17 cellular contexts compared by ENCODE assay signal in genomic region chr16:2586241-2586640, GRCh38. TPM values are rescaled to one million over a fixed set of nuclear protein-coding genes. Genes with fewer than 3 reads are reported as not detected.
DNase-seq lines count a peak whose midpoint lies in the region; ATAC-seq, FAIRE-seq and TF ChIP-seq lines count a peak whose summit lies in the region.
"Had no signal": no experiment of that assay in that cellular context is flagged by ENCODE, and none has a peak within 500 bp of the region (broad histone marks: within the 10 kb centered on the region; RNA-seq: fewer than 3 reads in every experiment).

No MANE protein-coding gene starts in this region.

- H3K9me3 ChIP-seq in CD4-positive, alpha-beta T cell (ENCODE audit: control insufficient read depth, low read length), result no peaks in the 10 kb centered on the region
- no peaks in the 10 kb centered on the region for H3K9me3 ChIP-seq in mesenchymal stem cell (ENCODE audit: control insufficient read depth, low read length)

- H3K4me2 ChIP-seq in mesenchymal stem cell (ENCODE audit: low read length, poor library complexity, severe bottlenecking), result no peak overlapping the region
- H3K4me2 ChIP-seq: PC-9, smooth muscle cell had no signal

- no peak overlapping the region for H3K14ac ChIP-seq in mesenchymal stem cell (ENCODE audit: low read length in 2 of 2)

- H3K4me3 ChIP-seq in bronchial epithelial cell (ENCODE audit: low read depth, low read length) (no peak overlapping the region), mesenchymal stem cell (ENCODE audit: insufficient read depth in 1 of 2, low read depth in 1 of 2, low read length in 2 of 2) (no peak overlapping the region)
- H3K4me3 ChIP-seq: PC-9, smooth muscle cell had no signal

- no peak overlapping the region for H2AFZ ChIP-seq in mesenchymal stem cell (ENCODE audit: low read depth, low read length)
- H2AFZ ChIP-seq: PC-9 had no signal

- H3K36me3 Mint-ChIP-seq in CD4-positive, alpha-beta T cell (ENCODE audit: low read depth), result peaks cover 56% of the 10 kb centered on the region

- H3K27ac Mint-ChIP-seq in CD4-positive, alpha-beta T cell, result no peak overlapping the region
- H3K27ac Mint-ChIP-seq: naive B cell; T-helper 2 cell treated with Interferon-gamma antibody and Interleukin-4, amounts not matched to agents 5 μg/mL and 100 μg/mL, for 36 hours had no signal

- intact Hi-C loops in CD4-positive, alpha-beta T cell (cut with DNase I, micrococcal nuclease), result no loop called here

- H3K4ac ChIP-seq in mesenchymal stem cell (ENCODE audit: low read depth in 1 of 2, low read length in 2 of 2), result no peak overlapping the region

- H2AK5ac ChIP-seq in mesenchymal stem cell (ENCODE audit: low read length, severe bottlenecking), result no peak overlapping the region

- no peaks in the 10 kb centered on the region for H3K4me1 ChIP-seq in mesenchymal stem cell (ENCODE audit: control insufficient read depth, insufficient read depth, low read depth, low read length)

- H2BK120ac ChIP-seq in mesenchymal stem cell (ENCODE audit: low read depth, low read length), result no peak overlapping the region

- WGBS in mesenchymal stem cell, result 81% methylated on average over 12 of the region's 12 CpGs

- no peak for DNase-seq in CD4-positive, alpha-beta T cell
- DNase-seq in GM13977 (ENCODE audit: low spot score) (no peak), bronchial epithelial cell (ENCODE audit: low read depth) (no peak), mesenchymal stem cell (no peak), NCI-H69 (lab: John Stamatoyannopoulos, UW) (no peak), NCI-H2029 treated with DMSO at 0.1 percent for 48 hours (lab: John Stamatoyannopoulos, UW) (no peak), superior temporal gyrus (ENCODE audit: extremely low spot score) (no peak)
- DNase-seq: activated CD8-positive, alpha-beta memory T cell treated with anti-CD3 and anti-CD28 coated beads, Interleukin-2, amount 50 U/mL, for 4 hours; KBM-7; naive B cell; NCI-H2107; PC-9 had no signal

- no peak overlapping the region for H2BK5ac ChIP-seq in mesenchymal stem cell (ENCODE audit: low read depth, low read length, poor library complexity, severe bottlenecking)

- peak; percentile 37 for ATAC-seq in CD4-positive, alpha-beta T cell (ENCODE audit: poor library complexity)
- ATAC-seq in GM21825 (IDR thresholded peaks at IDR 0.05; ENCODE audit: unreplicated experiment), result no peak

- peaks cover 44% of the 10 kb centered on the region for H3K79me1 ChIP-seq in mesenchymal stem cell (replicated peaks; ENCODE audit: low read length, poor library complexity, severe bottlenecking)

- CTCF ChIA-PET in CD4-positive, alpha-beta T cell (lab: Charles Lee), result no interaction called here

- H3K27ac ChIP-seq in CD4-positive, alpha-beta T cell (ENCODE audit: low read depth, low read length), result no peak overlapping the region
- H3K27ac ChIP-seq in mesenchymal stem cell (ENCODE audit: low read length, poor library complexity, severe bottlenecking), result no peak overlapping the region
- H3K27ac ChIP-seq: PC-9 had no signal

- H3K27me3 ChIP-seq in CD4-positive, alpha-beta T cell (ENCODE audit: control insufficient read depth, insufficient read depth, low read length), result no peaks in the 10 kb centered on the region
- H3K27me3 ChIP-seq in bronchial epithelial cell (ENCODE audit: control insufficient read depth, insufficient read depth, low read length), result no peaks in the 10 kb centered on the region
- H3K27me3 ChIP-seq in mesenchymal stem cell (ENCODE audit: control insufficient read depth in 1 of 2, insufficient read depth in 1 of 2, low read length in 2 of 2), result no peaks in the 10 kb centered on the region

- H3K36me3 ChIP-seq in bronchial epithelial cell (ENCODE audit: control insufficient read depth, insufficient read depth, low read length), result peaks cover 27% of the 10 kb centered on the region
- H3K36me3 ChIP-seq in mesenchymal stem cell (ENCODE audit: control insufficient read depth in 1 of 2, insufficient read depth in 2 of 2, low read depth in 1 of 2, low read length in 2 of 2), result peaks cover 49 to 55% of the 10 kb centered on the region in 2 experiments

- in situ Hi-C loops in GM13977 (cut with MboI; ENCODE audit: low pct_unique_long_range_greater_than_20kb, low sequenced_read_pairs, unreplicated experiment), result no loop called here

- TF ChIP-seq CTCF in CD4-positive, alpha-beta T cell (IDR thresholded peaks at IDR 0.05), result no peak
- TF ChIP-seq CTCF in GM13977 (IDR thresholded peaks at IDR 0.05; ENCODE audit: extremely low read depth, insufficient read depth, missing control alignments) (peak; percentile 27), bronchial epithelial cell (IDR thresholded peaks at IDR 0.05; ENCODE audit: insufficient read depth, low read length, severe bottlenecking) (peak; percentile 10)

- H3K4me1 Mint-ChIP-seq in CD4-positive, alpha-beta T cell (ENCODE audit: low read depth), result no peaks in the 10 kb centered on the region

- H3K23ac ChIP-seq in mesenchymal stem cell (ENCODE audit: low read length in 2 of 2), result no peak overlapping the region

- no peak overlapping the region for H2BK12ac ChIP-seq in mesenchymal stem cell (ENCODE audit: low read length in 2 of 2)

- no peak overlapping the region for H4K91ac ChIP-seq in mesenchymal stem cell (ENCODE audit: low read length)

- FAIRE-seq in bronchial epithelial cell (lab: Jason Lieb, UNC), result no peak
- FAIRE-seq: astrocyte, endometrium had no signal

- POLR2A ChIA-PET in CD4-positive, alpha-beta T cell (lab: Charles Lee), result no interaction called here

- no peak overlapping the region for H2BK15ac ChIP-seq in mesenchymal stem cell (ENCODE audit: low read depth, poor library complexity, severe bottlenecking)

- no peaks in the 10 kb centered on the region for H3K27me3 Mint-ChIP-seq in CD4-positive, alpha-beta T cell
- H3K27me3 Mint-ChIP-seq: naive B cell had no signal

- H3K9me3 Mint-ChIP-seq in CD4-positive, alpha-beta T cell, result no peaks in the 10 kb centered on the region
- H3K9me3 Mint-ChIP-seq: naive B cell; T-helper 2 cell treated with Interferon-gamma antibody and Interleukin-4, amounts not matched to agents 5 μg/mL and 100 μg/mL, for 36 hours had no signal

- H3K9ac ChIP-seq in mesenchymal stem cell (ENCODE audit: low read length), result no peak overlapping the region

- peak overlapping the region; percentile 19 for H4K8ac ChIP-seq in mesenchymal stem cell (ENCODE audit: low read length)

- H3K4me3 Mint-ChIP-seq in CD4-positive, alpha-beta T cell, result no peak overlapping the region
- H3K4me3 Mint-ChIP-seq: T-helper 2 cell treated with Interferon-gamma antibody and Interleukin-4, amounts not matched to agents 5 μg/mL and 100 μg/mL, for 36 hours had no signal

- H3K18ac ChIP-seq in mesenchymal stem cell (ENCODE audit: low read depth in 1 of 2, low read length in 2 of 2), result no peak overlapping the region

RNA-seq across cellular contexts. Expression of gene PDPK1, which starts 48.4 kb away (rescaled TPM):
- total RNA-seq in CD4-positive, alpha-beta T cell, result 10 to 100 TPM; 46.1 to 51.1 TPM
- 11.8 and 17.7 TPM in 2 replicates for total RNA-seq in bronchial epithelial cell
- 16.0 TPM for polyA plus RNA-seq in mesenchymal stem cell (2013, experiment 1 of 2)
- 15.7 TPM for polyA plus RNA-seq in mesenchymal stem cell (2013, experiment 2 of 2)

RNA-seq across cellular contexts. Expression of gene CEMP1, which starts 55.0 kb away (rescaled TPM):
- total RNA-seq in CD4-positive, alpha-beta T cell, result 1 to 10 TPM; 1.0 to 1.8 TPM
- total RNA-seq in bronchial epithelial cell, result 0.26 TPM in 1 of 2 replicates, not detected in the other
- polyA plus RNA-seq in mesenchymal stem cell (2013, experiment 1 of 2), result not detected
- not detected for polyA plus RNA-seq in mesenchymal stem cell (2013, experiment 2 of 2)
- total RNA-seq: astrocyte, smooth muscle cell had no signal
